Comparison of ENCODE assay signal across 14 cellular contexts in the genomic region with DNA sequence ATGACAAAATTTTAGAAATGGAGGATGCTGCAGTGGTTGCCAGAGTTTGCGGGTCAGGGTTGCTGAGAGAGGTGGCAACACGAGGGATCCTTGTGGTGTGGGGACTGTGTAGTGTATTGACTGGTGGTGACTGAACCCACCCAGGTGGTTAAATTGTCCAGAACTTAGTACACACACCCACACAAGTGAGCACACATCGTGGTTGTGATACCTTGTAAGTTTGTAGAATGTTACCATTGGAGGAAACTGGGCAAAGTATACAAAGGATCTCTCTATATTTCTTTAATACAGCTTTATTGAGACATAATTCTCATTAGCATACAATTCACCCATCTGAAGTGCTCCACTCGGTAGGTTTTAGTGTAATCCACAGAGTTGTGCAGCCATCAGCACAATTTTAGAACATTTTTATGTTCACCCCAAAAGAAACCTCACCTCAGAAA. TPM values are rescaled to one million over a fixed set of nuclear protein-coding genes. Genes with fewer than 3 reads are reported as not detected.
A peak's percentile ranks its signal among the peaks of the same experiment; 100 is the strongest.
DNase-seq lines count a peak whose midpoint lies in the region; ATAC-seq and TF ChIP-seq lines count a peak whose summit lies in the region.
"Had no signal": no experiment of that assay in that cellular context is flagged by ENCODE, and none has a peak within 500 bp of the region (broad histone marks: within the 10 kb centered on the region; RNA-seq: fewer than 3 reads in every experiment).

No MANE protein-coding gene starts in this region.

- H3K4me3 ChIP-seq in SK-N-MC (no peak overlapping the region), brain microvascular endothelial cell (ENCODE audit: low read depth, low read length) (no peak overlapping the region), SK-N-SH (ENCODE audit: low read depth in 2 of 2, low read length in 1 of 2) (no peak overlapping the region)
- H3K4me3 ChIP-seq: neural progenitor cell, transverse colon had no signal

- POLR2A ChIA-PET in SK-N-SH (lab: Yijun Ruan, JAX) = no interaction called here

- H2AFZ ChIP-seq in SK-N-SH (ENCODE audit: low read depth) = no peak overlapping the region
- H2AFZ ChIP-seq: neural progenitor cell had no signal

- TF ChIP-seq RAD21 in SK-N-SH (IDR thresholded peaks at IDR 0.05; ENCODE audit: low read length) = no peak

- H3K4me1 ChIP-seq in SK-N-SH (ENCODE audit: control insufficient read depth in 1 of 2, insufficient read depth in 2 of 2, low read depth in 1 of 2, low read length in 1 of 2) = peaks cover 4 to 11% of the 10 kb centered on the region in 2 experiments
- H3K4me1 ChIP-seq: neural progenitor cell had no signal

- H3F3A ChIP-seq in SK-N-SH (replicated peaks; ENCODE audit: insufficient read depth) = peaks cover 39% of the 10 kb centered on the region

- WGBS in SK-N-SH (ENCODE audit: low lambda C conversion rate) = 88% methylated on average over 4 of the region's 4 CpGs

- H3K27ac ChIP-seq in SK-N-MC = peak overlapping the region; percentile 80
- peak overlapping the region; percentile 7 for H3K27ac ChIP-seq in brain microvascular endothelial cell
- peak overlapping the region in 1 of 2 experiments; percentile 45; a peak in 1 of 4 replicates for H3K27ac ChIP-seq in SK-N-SH (ENCODE audit: low read depth in 2 of 2, low read length in 1 of 2)
- H3K27ac ChIP-seq: neural progenitor cell had no signal

- no peaks in the 10 kb centered on the region for H3K27me3 ChIP-seq in brain microvascular endothelial cell (replicated peaks)
- no peaks in the 10 kb centered on the region for H3K27me3 ChIP-seq in SK-N-SH (ENCODE audit: insufficient read depth)
- H3K27me3 ChIP-seq: neural progenitor cell, transverse colon had no signal

- H3K9ac ChIP-seq in SK-N-MC (ENCODE audit: insufficient read length) = no peak overlapping the region
- no peak overlapping the region for H3K9ac ChIP-seq in SK-N-SH
- H3K9ac ChIP-seq: neural progenitor cell had no signal

- H4K20me1 ChIP-seq in SK-N-SH (ENCODE audit: insufficient read depth) = peaks cover 55% of the 10 kb centered on the region

- peak; percentile 50 to 56 for DNase-seq in activated T-cell treated with anti-CD3 and anti-CD28 coated beads, Interleukin-2, amount 50 U/mL, for 48 hours
- DNase-seq in activated T-cell treated with anti-CD3 and anti-CD28 coated beads for 4 hours (no peak), SK-N-MC (ENCODE audit: low read depth, low spot score) (no peak), brain microvascular endothelial cell (no peak), DMS 273 treated with DMSO at 0.1 percent for 48 hours (lab: John Stamatoyannopoulos, UW) (no peak), SK-N-SH (no peak)
- peak; percentile 58 for DNase-seq in stimulated activated CD8-positive, alpha-beta memory T cell treated with anti-CD3 and anti-CD28 coated beads, Interleukin-4, amount 100 ng/mL, for 48 hours
- DNase-seq: activated gamma-delta T cell treated with Interleukin-2 at 50 U/mL for 16 hours, GOT3, NCI-H2029 treated with DMSO at 0.1 percent for 48 hours, NCI-H446 treated with DMSO at 0.1 percent for 48 hours had no signal

- CTCF ChIA-PET in SK-N-SH (lab: Yijun Ruan, JAX) = interaction anchor here (0.6 to 12.3 kb wide), 18 partner anchors 10 to 179 kb away, joined by 3 to 180 read pairs (median 9); a partner anchor contains a TSS

- H3K9me2 ChIP-seq in SK-N-SH = no peaks in the 10 kb centered on the region

- no peak for TF ChIP-seq EP300 in SK-N-SH (IDR thresholded peaks at IDR 0.05; ENCODE audit: borderline replicate concordance in 1 of 2, low read depth in 1 of 2, low read length in 1 of 2)

- in situ Hi-C loops in brain microvascular endothelial cell (cut with HindIII; ENCODE audit: low pct_ligation_motif_present, low sequenced_read_pairs) = no loop called here

- TF ChIP-seq CTCF in brain microvascular endothelial cell (IDR thresholded peaks at IDR 0.05; ENCODE audit: low read depth, low read length, missing control alignments) (no peak), SK-N-SH (IDR thresholded peaks at IDR 0.05) (no peak)

- H3K4me2 ChIP-seq in SK-N-SH = no peak overlapping the region
- H3K4me2 ChIP-seq: neural progenitor cell had no signal

- H3K9me3 ChIP-seq in SK-N-MC (ENCODE audit: low read depth, low read length) (no peaks in the 10 kb centered on the region), SK-N-SH (no peaks in the 10 kb centered on the region)
- H3K9me3 ChIP-seq: transverse colon had no signal

- no peak for ATAC-seq in HG02588 (IDR thresholded peaks at IDR 0.05; ENCODE audit: unreplicated experiment)

- H3K36me3 ChIP-seq in SK-N-MC (ENCODE audit: insufficient read depth, low read length) (peaks cover 48% of the 10 kb centered on the region), brain microvascular endothelial cell (replicated peaks) (peaks cover 71% of the 10 kb centered on the region), SK-N-SH (replicated peaks in 1 of 2; ENCODE audit: control insufficient read depth in 1 of 2, insufficient read depth in 2 of 2, low read length in 1 of 2) (peaks cover 53 to 76% of the 10 kb centered on the region in 2 experiments)

- H3K79me2 ChIP-seq in SK-N-SH (ENCODE audit: insufficient read depth) = peaks cover 81% of the 10 kb centered on the region

TF ChIP-seq in SK-N-SH, 30 proteins besides CTCF, POLR2A, EP300 and RAD21:
- TF ChIP-seq NFIC (IDR thresholded peaks at IDR 0.05; ENCODE audit: borderline replicate concordance) (no peak), FOSL2 (IDR thresholded peaks at IDR 0.05; ENCODE audit: borderline replicate concordance, low read depth) (no peak), TAF1 (IDR thresholded peaks at IDR 0.05; ENCODE audit: borderline replicate concordance, low read depth, low read length) (no peak), FOXM1 (IDR thresholded peaks at IDR 0.05; ENCODE audit: low read depth) (no peak), RCOR1 (IDR thresholded peaks at IDR 0.05; ENCODE audit: low read length) (no peak), SIN3A (IDR thresholded peaks at IDR 0.05; ENCODE audit: borderline replicate concordance, low read depth, low read length) (no peak), GATA2 (CRISPR knock-in tag; IDR thresholded peaks at IDR 0.05) (no peak), ELF1 (IDR thresholded peaks at IDR 0.05) (no peak), EZH2phosphoT487 (IDR thresholded peaks at IDR 0.05; ENCODE audit: borderline replicate concordance, low read depth) (no peak), TCF12 (IDR thresholded peaks at IDR 0.05) (no peak), RXRA (IDR thresholded peaks at IDR 0.05; ENCODE audit: borderline replicate concordance, low read depth) (no peak), GABPA (IDR thresholded peaks at IDR 0.05; ENCODE audit: low read depth) (no peak), RFX5 (IDR thresholded peaks at IDR 0.05; ENCODE audit: low read length) (no peak), POLR2AphosphoS5 (IDR thresholded peaks at IDR 0.05; ENCODE audit: low read depth, low read length) (no peak), SMC3 (IDR thresholded peaks at IDR 0.05; ENCODE audit: low read depth, low read length) (no peak), JUND (IDR thresholded peaks at IDR 0.05) (no peak)
- TF ChIP-seq, protein P1, sequence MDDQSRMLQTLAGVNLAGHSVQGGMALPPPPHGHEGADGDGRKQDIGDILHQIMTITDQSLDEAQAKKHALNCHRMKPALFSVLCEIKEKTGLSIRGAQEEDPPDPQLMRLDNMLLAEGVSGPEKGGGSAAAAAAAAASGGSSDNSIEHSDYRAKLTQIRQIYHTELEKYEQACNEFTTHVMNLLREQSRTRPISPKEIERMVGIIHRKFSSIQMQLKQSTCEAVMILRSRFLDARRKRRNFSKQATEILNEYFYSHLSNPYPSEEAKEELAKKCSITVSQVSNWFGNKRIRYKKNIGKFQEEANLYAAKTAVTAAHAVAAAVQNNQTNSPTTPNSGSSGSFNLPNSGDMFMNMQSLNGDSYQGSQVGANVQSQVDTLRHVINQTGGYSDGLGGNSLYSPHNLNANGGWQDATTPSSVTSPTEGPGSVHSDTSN (IDR thresholded peaks at IDR 0.05) = no peak
- TF ChIP-seq, protein P2, sequence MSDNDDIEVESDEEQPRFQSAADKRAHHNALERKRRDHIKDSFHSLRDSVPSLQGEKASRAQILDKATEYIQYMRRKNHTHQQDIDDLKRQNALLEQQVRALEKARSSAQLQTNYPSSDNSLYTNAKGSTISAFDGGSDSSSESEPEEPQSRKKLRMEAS (IDR thresholded peaks at IDR 0.05; ENCODE audit: low read depth) = no peak
- TF ChIP-seq, protein P3, sequence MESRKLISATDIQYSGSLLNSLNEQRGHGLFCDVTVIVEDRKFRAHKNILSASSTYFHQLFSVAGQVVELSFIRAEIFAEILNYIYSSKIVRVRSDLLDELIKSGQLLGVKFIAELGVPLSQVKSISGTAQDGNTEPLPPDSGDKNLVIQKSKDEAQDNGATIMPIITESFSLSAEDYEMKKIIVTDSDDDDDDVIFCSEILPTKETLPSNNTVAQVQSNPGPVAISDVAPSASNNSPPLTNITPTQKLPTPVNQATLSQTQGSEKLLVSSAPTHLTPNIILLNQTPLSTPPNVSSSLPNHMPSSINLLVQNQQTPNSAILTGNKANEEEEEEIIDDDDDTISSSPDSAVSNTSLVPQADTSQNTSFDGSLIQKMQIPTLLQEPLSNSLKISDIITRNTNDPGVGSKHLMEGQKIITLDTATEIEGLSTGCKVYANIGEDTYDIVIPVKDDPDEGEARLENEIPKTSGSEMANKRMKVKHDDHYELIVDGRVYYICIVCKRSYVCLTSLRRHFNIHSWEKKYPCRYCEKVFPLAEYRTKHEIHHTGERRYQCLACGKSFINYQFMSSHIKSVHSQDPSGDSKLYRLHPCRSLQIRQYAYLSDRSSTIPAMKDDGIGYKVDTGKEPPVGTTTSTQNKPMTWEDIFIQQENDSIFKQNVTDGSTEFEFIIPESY (IDR thresholded peaks at IDR 0.05; ENCODE audit: borderline replicate concordance, low read depth) = no peak
TF ChIP-seq in SK-N-SH: peak in this region for 0.

RNA-seq across cellular contexts. Expression of a gene that starts 56.1 kb away (rescaled TPM):
- 36.0 and 45.1 TPM in 2 replicates for polyA plus RNA-seq in SK-N-SH (2012; rRNA removed)
- 20.6 and 30.1 TPM in 2 replicates for polyA plus RNA-seq in SK-N-SH (2012; cell fraction: cytosol; rRNA removed)
- polyA plus RNA-seq in SK-N-SH (2012; cell fraction: nucleus; rRNA removed) = 186 and 205 TPM in 2 replicates

Comparison
In these comparisons a context has a peak if more than half of its experiments do, and no peak if none do; other contexts are left out.
1. DNase-seq: peak in activated T-cell treated with anti-CD3 and anti-CD28 coated beads, Interleukin-2, amount 50 U/mL, for 48 hours (2 of 2) and stimulated activated CD8-positive, alpha-beta memory T cell treated with anti-CD3 and anti-CD28 coated beads, Interleukin-4, amount 100 ng/mL, for 48 hours (single experiment); none in activated T-cell treated with anti-CD3 and anti-CD28 coated beads for 4 hours (single experiment), SK-N-MC (single experiment), brain microvascular endothelial cell (single experiment), DMS 273 treated with DMSO at 0.1 percent for 48 hours (single experiment) and SK-N-SH (single experiment).